9 cellular contexts compared by ENCODE assay signal in the genomic region with DNA sequence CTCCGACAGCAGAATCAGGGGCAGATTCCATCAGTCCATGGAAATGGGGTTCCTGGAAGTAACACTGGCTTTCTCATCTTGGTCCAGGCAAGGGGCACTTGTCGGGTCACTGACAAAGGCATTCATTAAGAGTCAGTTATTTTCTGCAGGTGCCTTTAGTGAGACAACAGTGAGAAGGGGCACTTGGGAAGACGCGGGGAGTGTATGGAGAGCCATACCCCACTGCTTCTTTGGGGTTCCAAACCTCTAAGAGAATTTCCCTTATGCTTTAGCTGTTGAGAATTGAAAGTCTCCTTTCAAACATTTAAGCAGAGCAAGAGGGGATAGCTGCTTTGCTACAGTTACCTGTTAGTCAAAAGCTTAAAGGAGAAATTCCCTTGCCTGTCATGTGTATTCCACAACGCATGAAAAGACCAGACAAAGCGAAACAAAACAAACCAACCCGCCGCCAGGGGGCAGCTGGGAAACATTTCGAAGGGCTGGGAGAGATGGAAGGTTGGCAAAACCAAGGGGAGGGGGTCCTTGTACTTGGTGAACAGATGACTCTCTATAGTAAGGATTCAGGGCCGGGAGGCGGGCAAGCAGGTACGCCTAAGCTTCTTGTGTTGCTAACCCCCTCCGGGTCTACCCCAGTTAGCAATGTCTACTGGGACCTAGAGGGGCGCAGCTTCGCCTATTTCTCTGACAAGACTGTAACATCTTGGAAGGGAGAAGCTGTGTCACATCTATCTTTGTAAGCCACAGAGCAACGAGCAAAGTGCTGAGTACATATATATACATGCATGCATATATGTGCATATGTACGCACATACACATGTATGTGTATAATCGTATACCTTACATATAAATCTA.
DNase-seq lines count a peak whose midpoint lies in the region; ATAC-seq and TF ChIP-seq lines count a peak whose summit lies in the region.
"Had no signal": no experiment of that assay in that cellular context is flagged by ENCODE, and none has a peak within 500 bp of the region (broad histone marks: within the 10 kb centered on the region; RNA-seq: fewer than 3 reads in every experiment).

No MANE protein-coding gene starts in this region.

- no peaks in the 10 kb centered on the region for H3K27me3 Mint-ChIP-seq in nephron progenitor cell (ENCODE audit: low read depth, poor library complexity)

- H3K27me3 ChIP-seq in dorsolateral prefrontal cortex = no peaks in the 10 kb centered on the region

- H3K27ac ChIP-seq in dorsolateral prefrontal cortex = no peak overlapping the region

- H3K36me3 Mint-ChIP-seq in nephron progenitor cell (ENCODE audit: low read depth) = no peaks in the 10 kb centered on the region

- H3K4me3 Mint-ChIP-seq in nephron progenitor cell = no peak overlapping the region

- H3K4me1 Mint-ChIP-seq in nephron progenitor cell = peaks cover 15% of the 10 kb centered on the region

- H3K27ac Mint-ChIP-seq in nephron progenitor cell = no peak overlapping the region

- TF ChIP-seq CTCF in dorsolateral prefrontal cortex (IDR thresholded peaks at IDR 0.05 in 54 of 56, conservative IDR thresholded peaks at IDR 0.05 in 2 of 56; ENCODE audit: low read depth in 1 of 56, partially characterized antibody in 56 of 56) (peak in 55 of 56 donors; percentile 28 to 74 (median 56)), nephron progenitor cell (IDR thresholded peaks at IDR 0.05) (peak; percentile 72)

- ATAC-seq in HG03196 (IDR thresholded peaks at IDR 0.05; ENCODE audit: unreplicated experiment) (no peak), GM21360 (IDR thresholded peaks at IDR 0.05; ENCODE audit: unreplicated experiment) (no peak), HG03520 (IDR thresholded peaks at IDR 0.05; ENCODE audit: unreplicated experiment) (no peak)

- intact Hi-C loops in dorsolateral prefrontal cortex (cut with DNase I) = loop anchor here in 1 of 2 donors (10.0 kb wide), 1 partner anchor 176 kb away; no protein-coding TSS in a partner anchor

- H3K4me3 ChIP-seq in dorsolateral prefrontal cortex = peak overlapping the region in 39 of 59 donors; percentile 1 to 55 (median 27)

- no peaks in the 10 kb centered on the region for H3K9me3 Mint-ChIP-seq in nephron progenitor cell

- DNase-seq in SKM-1 treated with dmso at 0.1 percent for 144 hours (lab: John Stamatoyannopoulos, UW; ENCODE audit: unreplicated experiment) (peak; percentile 2), SKM-1 (lab: John Stamatoyannopoulos, UW; ENCODE audit: unreplicated experiment) (no peak), NCI-H1930 (lab: John Stamatoyannopoulos, UW) (peak; percentile 4), dorsolateral prefrontal cortex (peak in 8 of 10 donors; percentile 4 to 60 (median 48)), nephron progenitor cell (peak; percentile 85)
- DNase-seq: DND-41 had no signal
